ENCODE assay signal across 1 cellular context in the genomic region with DNA sequence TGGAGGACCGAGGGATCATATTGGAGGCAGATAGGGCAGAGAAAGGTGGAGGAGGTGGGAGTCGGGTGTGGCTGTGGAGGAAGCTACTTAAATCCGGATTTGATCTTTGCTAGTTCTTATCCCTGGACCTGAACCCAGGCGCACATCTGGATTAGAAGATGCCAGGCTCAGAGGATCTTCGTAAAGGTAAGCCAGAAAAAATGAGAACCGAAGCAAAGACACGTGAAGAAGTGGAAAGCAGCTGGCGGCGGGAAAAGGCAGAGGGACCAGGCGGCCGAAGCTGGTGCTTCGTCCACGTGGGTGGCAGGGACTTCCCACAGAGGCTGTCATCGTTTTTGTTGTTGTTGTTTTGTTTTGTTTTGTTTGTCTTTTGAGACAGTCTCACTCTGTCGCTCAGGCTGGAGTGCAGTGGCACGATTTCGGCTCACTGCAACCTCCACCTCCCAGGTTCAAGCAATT.
TF ChIP-seq lines count a peak whose summit lies in the region.

A gene with protein sequence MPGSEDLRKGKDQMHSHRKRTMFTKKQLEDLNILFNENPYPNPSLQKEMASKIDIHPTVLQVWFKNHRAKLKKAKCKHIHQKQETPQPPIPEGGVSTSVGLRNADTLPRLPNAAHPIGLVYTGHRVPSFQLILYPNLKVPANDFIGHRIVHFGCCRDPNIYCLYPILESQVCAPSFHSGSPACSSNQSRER (plus strand): TSS at position 51 of the 459 bp plus-strand sequence. CDS start 108 bp downstream, at position 159.

TF ChIP-seq in WTC11, 78 proteins besides CTCF, POLR2A, EP300 and RAD21 (continued from another document):
- TF ChIP-seq, protein P1, sequence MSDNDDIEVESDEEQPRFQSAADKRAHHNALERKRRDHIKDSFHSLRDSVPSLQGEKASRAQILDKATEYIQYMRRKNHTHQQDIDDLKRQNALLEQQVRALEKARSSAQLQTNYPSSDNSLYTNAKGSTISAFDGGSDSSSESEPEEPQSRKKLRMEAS (CRISPR knock-in tag; IDR thresholded peaks at IDR 0.05): no peak
- TF ChIP-seq, protein P2, sequence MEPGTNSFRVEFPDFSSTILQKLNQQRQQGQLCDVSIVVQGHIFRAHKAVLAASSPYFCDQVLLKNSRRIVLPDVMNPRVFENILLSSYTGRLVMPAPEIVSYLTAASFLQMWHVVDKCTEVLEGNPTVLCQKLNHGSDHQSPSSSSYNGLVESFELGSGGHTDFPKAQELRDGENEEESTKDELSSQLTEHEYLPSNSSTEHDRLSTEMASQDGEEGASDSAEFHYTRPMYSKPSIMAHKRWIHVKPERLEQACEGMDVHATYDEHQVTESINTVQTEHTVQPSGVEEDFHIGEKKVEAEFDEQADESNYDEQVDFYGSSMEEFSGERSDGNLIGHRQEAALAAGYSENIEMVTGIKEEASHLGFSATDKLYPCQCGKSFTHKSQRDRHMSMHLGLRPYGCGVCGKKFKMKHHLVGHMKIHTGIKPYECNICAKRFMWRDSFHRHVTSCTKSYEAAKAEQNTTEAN (CRISPR knock-in tag; IDR thresholded peaks at IDR 0.05): no peak
- TF ChIP-seq TEAD4 (CRISPR knock-in tag; IDR thresholded peaks at IDR 0.05): no peak
- no peak for TF ChIP-seq ESRRA (CRISPR knock-in tag; IDR thresholded peaks at IDR 0.05; ENCODE audit: borderline replicate concordance)
- no peak for TF ChIP-seq NFATC4 (CRISPR knock-in tag; IDR thresholded peaks at IDR 0.05)
- TF ChIP-seq, protein P3, sequence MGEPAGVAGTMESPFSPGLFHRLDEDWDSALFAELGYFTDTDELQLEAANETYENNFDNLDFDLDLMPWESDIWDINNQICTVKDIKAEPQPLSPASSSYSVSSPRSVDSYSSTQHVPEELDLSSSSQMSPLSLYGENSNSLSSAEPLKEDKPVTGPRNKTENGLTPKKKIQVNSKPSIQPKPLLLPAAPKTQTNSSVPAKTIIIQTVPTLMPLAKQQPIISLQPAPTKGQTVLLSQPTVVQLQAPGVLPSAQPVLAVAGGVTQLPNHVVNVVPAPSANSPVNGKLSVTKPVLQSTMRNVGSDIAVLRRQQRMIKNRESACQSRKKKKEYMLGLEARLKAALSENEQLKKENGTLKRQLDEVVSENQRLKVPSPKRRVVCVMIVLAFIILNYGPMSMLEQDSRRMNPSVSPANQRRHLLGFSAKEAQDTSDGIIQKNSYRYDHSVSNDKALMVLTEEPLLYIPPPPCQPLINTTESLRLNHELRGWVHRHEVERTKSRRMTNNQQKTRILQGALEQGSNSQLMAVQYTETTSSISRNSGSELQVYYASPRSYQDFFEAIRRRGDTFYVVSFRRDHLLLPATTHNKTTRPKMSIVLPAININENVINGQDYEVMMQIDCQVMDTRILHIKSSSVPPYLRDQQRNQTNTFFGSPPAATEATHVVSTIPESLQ (CRISPR knock-in tag; IDR thresholded peaks at IDR 0.05): no peak
